In the genomic region with DNA sequence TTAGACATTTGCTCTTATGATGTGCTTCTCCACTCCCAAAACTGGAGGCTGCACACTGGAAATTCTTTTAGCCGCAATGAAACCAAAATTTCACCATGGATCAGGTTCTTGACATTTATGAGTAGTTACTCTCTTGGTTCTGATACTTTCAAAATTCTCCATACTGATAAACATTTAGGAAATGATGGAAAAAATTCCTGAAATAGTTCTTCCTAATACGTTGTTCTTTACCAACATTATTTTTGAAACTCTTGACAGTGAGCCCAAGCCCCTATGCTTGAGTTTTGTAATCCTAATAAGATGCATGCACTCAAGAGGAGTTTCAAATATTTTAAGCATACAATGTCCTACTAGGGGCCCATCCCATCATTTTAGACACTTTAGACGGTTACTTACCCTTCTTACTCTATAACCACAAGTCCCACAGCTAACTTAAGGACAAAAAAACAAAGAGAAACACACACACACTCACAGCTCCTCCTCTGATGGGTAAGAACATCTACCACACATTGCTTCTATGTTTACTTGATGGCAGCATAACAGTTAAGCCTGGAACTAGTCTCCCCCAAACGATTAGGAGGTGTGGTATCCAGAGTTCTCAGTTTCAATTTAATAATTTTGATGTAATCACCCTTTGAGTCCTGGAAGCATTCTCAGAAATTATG, we compare ENCODE assay signal across 12 cellular contexts. TPM values are rescaled to one million over a fixed set of nuclear protein-coding genes. Genes with fewer than 3 reads are reported as not detected.
DNase-seq lines count a peak whose midpoint lies in the region; ATAC-seq and TF ChIP-seq lines count a peak whose summit lies in the region.
"Had no signal": no experiment of that assay in that cellular context is flagged by ENCODE, and none has a peak within 500 bp of the region (broad histone marks: within the 10 kb centered on the region; RNA-seq: fewer than 3 reads in every experiment).

No MANE protein-coding gene starts in this region.

- peaks cover 0 to 2% of the 10 kb centered on the region in 2 donors for H3K27me3 ChIP-seq in aorta (ENCODE audit: control insufficient read depth in 1 of 2, insufficient read depth in 2 of 2, low read length in 1 of 2)
- H3K27me3 ChIP-seq in testis: no peaks in the 10 kb centered on the region

- peaks cover 10% of the 10 kb centered on the region for H3K36me3 Mint-ChIP-seq in chondrocyte (ENCODE audit: low read depth)
- H3K36me3 Mint-ChIP-seq in natural killer cell treated with Interleukin-12 subunit alpha and Interleukin-12 subunit beta and Interleukin-15 and Interleukin-18, amount 100 ng/mL, for 72 hours: peaks cover 24% of the 10 kb centered on the region

- H3K4me3 ChIP-seq in aorta (ENCODE audit: low read length in 2 of 2) (peak overlapping the region in 1 of 2 donors; percentile 5), testis (no peak overlapping the region)

- TF ChIP-seq CTCF in chondrocyte (IDR thresholded peaks at IDR 0.05) (no peak), testis (IDR thresholded peaks at IDR 0.05) (no peak)

- H3K4me1 ChIP-seq in aorta (ENCODE audit: control insufficient read depth in 1 of 2, insufficient read depth in 2 of 2, low read length in 2 of 2): peaks cover 5 to 15% of the 10 kb centered on the region in 2 donors
- H3K4me1 ChIP-seq in testis: peaks cover 50% of the 10 kb centered on the region

- no peak for ATAC-seq in stimulated activated naive CD8-positive, alpha-beta T cell treated with anti-CD3 and anti-CD28 coated beads, Interleukin-15, amount 100 ng/mL, for 72 hours
- ATAC-seq in stimulated activated naive CD8-positive, alpha-beta T cell treated with anti-CD3 and anti-CD28 coated beads, Interleukin-15, Interleukin-2, amounts not matched to agents 100 U/mL and 50 U/mL, for 24 hours: no peak
- no peak for ATAC-seq in natural killer cell treated with Interleukin-12 subunit alpha and Interleukin-12 subunit beta and Interleukin-15 and Interleukin-18, amount 100 ng/mL, for 72 hours
- ATAC-seq in GM21529 (IDR thresholded peaks at IDR 0.05; ENCODE audit: unreplicated experiment): no peak
- ATAC-seq in aorta (ENCODE audit: low FRiP score): no peak

- no peak overlapping the region for H3K27ac Mint-ChIP-seq in stimulated activated naive CD8-positive, alpha-beta T cell treated with anti-CD3 and anti-CD28 coated beads, Interleukin-15, amount 100 ng/mL, for 72 hours
- peak overlapping the region; percentile 46 for H3K27ac Mint-ChIP-seq in chondrocyte (ENCODE audit: unreplicated experiment)
- H3K27ac Mint-ChIP-seq in natural killer cell treated with Interleukin-12 subunit alpha and Interleukin-12 subunit beta and Interleukin-15 and Interleukin-18, amount 100 ng/mL, for 72 hours: peak overlapping the region in 1 of 2 donors; percentile 32

- no peak overlapping the region for H3K27ac ChIP-seq in aorta (ENCODE audit: low read depth in 1 of 2, low read length in 2 of 2)
- H3K27ac ChIP-seq in testis: no peak overlapping the region

- no peak for DNase-seq in stimulated activated naive CD8-positive, alpha-beta T cell treated with anti-CD3 and anti-CD28 coated beads, Interleukin-15, amount 100 ng/mL, for 72 hours
- DNase-seq in stimulated activated naive CD8-positive, alpha-beta T cell treated with anti-CD3 and anti-CD28 coated beads, Interleukin-15, Interleukin-2, amounts not matched to agents 100 U/mL and 50 U/mL, for 24 hours: no peak
- DNase-seq in chondrocyte (ENCODE audit: low spot score) (no peak), aorta (no peak), testis (no peak)
- DNase-seq in natural killer cell treated with Interleukin-12 subunit alpha and Interleukin-12 subunit beta and Interleukin-15 and Interleukin-18, amount 100 ng/mL, for 72 hours (ENCODE audit: low spot score): no peak
- no peak for DNase-seq in activated CD4-positive, CD25-positive, alpha-beta regulatory T cell treated with anti-CD3 and anti-CD28 coated beads, Interleukin-2, amount 50 U/mL, for 72 hours
- DNase-seq: activated CD8-positive, alpha-beta memory T cell treated with anti-CD3 and anti-CD28 coated beads, Interleukin-2, amount 50 U/mL, for 4 hours; caudate nucleus; naive B cell; SW 1271 had no signal

- H3K36me3 ChIP-seq in aorta (ENCODE audit: control insufficient read depth in 1 of 2, insufficient read depth in 2 of 2, low read length in 1 of 2) (peaks cover 0 to 5% of the 10 kb centered on the region in 2 donors), testis (ENCODE audit: low read depth, missing control alignments) (no peaks in the 10 kb centered on the region)

- H3K4me1 Mint-ChIP-seq in stimulated activated naive CD8-positive, alpha-beta T cell treated with anti-CD3 and anti-CD28 coated beads, Interleukin-15, amount 100 ng/mL, for 72 hours: peaks cover 71% of the 10 kb centered on the region
- peaks cover 54% of the 10 kb centered on the region for H3K4me1 Mint-ChIP-seq in chondrocyte (ENCODE audit: low read depth)
- peaks cover 59 to 74% of the 10 kb centered on the region in 2 donors for H3K4me1 Mint-ChIP-seq in natural killer cell treated with Interleukin-12 subunit alpha and Interleukin-12 subunit beta and Interleukin-15 and Interleukin-18, amount 100 ng/mL, for 72 hours (ENCODE audit: low read depth in 2 of 2)

- WGBS in aorta, 2 donors: 20 to 23% methylated on average over 4 of the region's 4 CpGs
- WGBS in testis, 2 donors: 48 to 55% methylated on average over 4 of the region's 4 CpGs

- H3K9me3 ChIP-seq in aorta (ENCODE audit: control insufficient read depth, low read length): no peaks in the 10 kb centered on the region
- no peaks in the 10 kb centered on the region for H3K9me3 ChIP-seq in testis

- no peak for TF ChIP-seq POLR2A in testis (IDR thresholded peaks at IDR 0.05)

- H3K9me3 Mint-ChIP-seq in stimulated activated naive CD8-positive, alpha-beta T cell treated with anti-CD3 and anti-CD28 coated beads, Interleukin-15, amount 100 ng/mL, for 72 hours: no peaks in the 10 kb centered on the region
- no peaks in the 10 kb centered on the region for H3K9me3 Mint-ChIP-seq in chondrocyte (ENCODE audit: low read depth)
- H3K9me3 Mint-ChIP-seq in natural killer cell treated with Interleukin-12 subunit alpha and Interleukin-12 subunit beta and Interleukin-15 and Interleukin-18, amount 100 ng/mL, for 72 hours: no peaks in the 10 kb centered on the region
- H3K9me3 Mint-ChIP-seq: naive B cell had no signal

- H3K4me3 Mint-ChIP-seq in stimulated activated naive CD8-positive, alpha-beta T cell treated with anti-CD3 and anti-CD28 coated beads, Interleukin-15, amount 100 ng/mL, for 72 hours: peak overlapping the region; percentile 0 to 32
- no peak overlapping the region for H3K4me3 Mint-ChIP-seq in chondrocyte (ENCODE audit: unreplicated experiment)
- H3K4me3 Mint-ChIP-seq in natural killer cell treated with Interleukin-12 subunit alpha and Interleukin-12 subunit beta and Interleukin-15 and Interleukin-18, amount 100 ng/mL, for 72 hours: peak overlapping the region; percentile 69

- H3K27me3 Mint-ChIP-seq in stimulated activated naive CD8-positive, alpha-beta T cell treated with anti-CD3 and anti-CD28 coated beads, Interleukin-15, amount 100 ng/mL, for 72 hours: no peaks in the 10 kb centered on the region
- H3K27me3 Mint-ChIP-seq in chondrocyte (ENCODE audit: low read depth): no peaks in the 10 kb centered on the region
- H3K27me3 Mint-ChIP-seq in natural killer cell treated with Interleukin-12 subunit alpha and Interleukin-12 subunit beta and Interleukin-15 and Interleukin-18, amount 100 ng/mL, for 72 hours: no peaks in the 10 kb centered on the region
- H3K27me3 Mint-ChIP-seq: naive B cell had no signal

- intact Hi-C loops in aorta (cut with DNase I): no loop called here
- intact Hi-C loops in testis (cut with DNase I; ENCODE audit: low total_unique reads): no loop called here

RNA-seq across cellular contexts. Expression of gene VEZF1, which starts 3.7 kb away (rescaled TPM):
- total RNA-seq in chondrocyte (26.6 to 43.6 TPM (median 39.6 TPM) in 3 replicates), aorta (10 to 100 TPM; 57.3 to 59.8 TPM), testis (10 to 100 TPM; 58.6 TPM)
- 10 to 100 TPM; 29.1 to 31.8 TPM for total RNA-seq in natural killer cell treated with Interleukin-12 subunit alpha and Interleukin-12 subunit beta and Interleukin-15 and Interleukin-18, amount 100 ng/mL, for 72 hours
- polyA plus RNA-seq in aorta (10 to 100 TPM; 21.2 to 27.7 TPM), testis (ENCODE audit: insufficient read depth, low read depth, low replicate concordance) (54.8 TPM)

RNA-seq across cellular contexts. Expression of gene SRSF1, which starts 22.7 kb away (rescaled TPM):
- 115 to 161 TPM (median 119 TPM) in 3 replicates for total RNA-seq in chondrocyte
- 100 to 1,000 TPM; 327 to 426 TPM for total RNA-seq in natural killer cell treated with Interleukin-12 subunit alpha and Interleukin-12 subunit beta and Interleukin-15 and Interleukin-18, amount 100 ng/mL, for 72 hours
- 100 to 1,000 TPM; 138 to 147 TPM for total RNA-seq in aorta
- polyA plus RNA-seq in aorta: 100 to 1,000 TPM in 1 of 2 donors, 10 to 100 TPM in 1; 84.5 to 102 TPM
- total RNA-seq in testis: 100 to 1,000 TPM; 150 to 159 TPM
- 128 TPM for polyA plus RNA-seq in testis (ENCODE audit: insufficient read depth, low read depth, low replicate concordance)

RNA-seq across cellular contexts. Expression of gene CUEDC1, which starts 29.1 kb away (rescaled TPM):
- 32.9 to 47.7 TPM (median 41.9 TPM) in 3 replicates for total RNA-seq in chondrocyte
- under 1 TPM in 1 of 2 donors, not detected in 1; 0.19 TPM for total RNA-seq in natural killer cell treated with Interleukin-12 subunit alpha and Interleukin-12 subunit beta and Interleukin-15 and Interleukin-18, amount 100 ng/mL, for 72 hours
- 10 to 100 TPM; 42.9 to 43.6 TPM for total RNA-seq in aorta
- polyA plus RNA-seq in aorta: 10 to 100 TPM; 25.4 to 26.7 TPM
- 1 to 10 TPM; 6.5 to 8.6 TPM for total RNA-seq in testis
- polyA plus RNA-seq in testis (ENCODE audit: insufficient read depth, low read depth, low replicate concordance): 13.3 TPM

Comparison
In these comparisons a context has a peak if more than half of its experiments do, and no peak if none do; other contexts are left out.
1. RNA of gene CUEDC1, which starts 29.1 kb away (total RNA-seq): 42.9 to 43.6 TPM in aorta, 32.9 to 47.7 TPM in chondrocyte and 6.5 to 8.6 TPM in testis; 0.19 TPM in natural killer cell treated with Interleukin-12 subunit alpha and Interleukin-12 subunit beta and Interleukin-15 and Interleukin-18, amount 100 ng/mL, for 72 hours; every median in the first group is over 4 times any median in the second.